7 cellular contexts compared by ENCODE assay signal in the genomic region with DNA sequence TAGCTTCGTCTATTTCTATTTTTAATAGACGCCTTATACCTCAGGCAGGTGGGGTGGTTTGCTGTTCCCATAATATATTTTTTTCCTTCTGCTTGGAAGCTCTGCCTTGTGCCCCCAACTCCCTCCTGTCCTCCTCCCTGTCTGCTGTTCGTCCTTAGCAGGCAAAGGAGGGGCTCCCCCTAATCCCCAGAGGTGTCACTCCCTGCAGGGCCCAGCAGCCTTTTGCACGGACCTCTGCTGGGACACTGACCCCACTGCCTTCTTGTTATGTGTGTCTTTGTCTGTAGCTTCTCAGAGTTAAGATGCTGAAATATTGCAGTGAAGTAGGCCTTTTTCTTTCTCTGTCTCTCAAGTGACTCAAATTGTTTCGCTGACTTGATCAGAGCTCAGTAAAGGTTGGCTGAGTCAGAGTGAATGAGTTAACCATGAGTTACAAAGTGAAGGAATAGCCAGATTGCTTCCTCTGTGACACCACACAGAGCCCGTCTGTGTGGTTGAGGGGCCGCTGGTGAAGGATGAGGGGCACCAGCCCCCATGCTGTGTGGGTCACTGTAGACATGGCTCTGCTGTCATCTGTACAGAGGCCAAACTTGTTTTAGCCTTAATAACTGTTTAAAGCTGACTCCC.
DNase-seq lines count a peak whose midpoint lies in the region; ATAC-seq lines count a peak whose summit lies in the region.

No MANE protein-coding gene starts in this region.

- no peak overlapping the region for H3K4me3 ChIP-seq in skeletal muscle cell (ENCODE audit: low read depth, low read length)

- ATAC-seq in GM18873 (IDR thresholded peaks at IDR 0.05; ENCODE audit: low FRiP score, unreplicated experiment) (peak; percentile 48), HG02885 (IDR thresholded peaks at IDR 0.05; ENCODE audit: poor library complexity, unreplicated experiment) (peak; percentile 66), HG02840 (IDR thresholded peaks at IDR 0.05; ENCODE audit: low FRiP score, unreplicated experiment) (no peak)

- DNase-seq in astrocyte of the hippocampus (ENCODE audit: low read depth, low spot score) (peak; percentile 66), skeletal muscle cell (ENCODE audit: low read depth) (peak; percentile 52), OCI-M2 (lab: John Stamatoyannopoulos, UW; ENCODE audit: unreplicated experiment) (no peak)
- no peak for DNase-seq in stimulated activated CD4-positive, alpha-beta T cell treated with anti-CD3 and anti-CD28 coated beads, Interleukin-4, amount 100 ng/mL, for 1 hour

Comparison
In these comparisons a context has a peak if more than half of its experiments do, and no peak if none do; other contexts are left out.
1. DNase-seq: peak in astrocyte of the hippocampus (single experiment) and skeletal muscle cell (single experiment); none in OCI-M2 (single experiment) and stimulated activated CD4-positive, alpha-beta T cell treated with anti-CD3 and anti-CD28 coated beads, Interleukin-4, amount 100 ng/mL, for 1 hour (single experiment).